1 cellular context compared by ENCODE assay signal in genomic region chr2:174247474-174248186, GRCh38.
TF ChIP-seq lines count a peak whose summit lies in the region.

No MANE protein-coding gene starts in this region.

TF ChIP-seq in HepG2, 621 proteins besides CTCF, POLR2A, EP300 and RAD21 (continued from another document):
- 0 out of 2 replicates have a peak, but pooled peaks have one; percentile 62 for TF ChIP-seq ZNF30 (CRISPR knock-in tag; IDR thresholded peaks at IDR 0.05)
- 0 out of 2 replicates have a peak, but pooled peaks have one; percentile 4 for TF ChIP-seq THAP8 (CRISPR knock-in tag; IDR thresholded peaks at IDR 0.05; ENCODE audit: borderline replicate concordance)
- no peak for TF ChIP-seq MBD4 (IDR thresholded peaks at IDR 0.05; ENCODE audit: borderline replicate concordance, low read length)
- 0 out of 2 replicates have a peak, but pooled peaks have one; percentile 52 for TF ChIP-seq DMTF1 (CRISPR knock-in tag; IDR thresholded peaks at IDR 0.05)
- TF ChIP-seq FLYWCH1 (CRISPR knock-in tag; IDR thresholded peaks at IDR 0.05), result 0 out of 2 replicates have a peak, but pooled peaks have one; percentile 3
- TF ChIP-seq KAT8 (CRISPR knock-in tag; IDR thresholded peaks at IDR 0.05), result 0 out of 2 replicates have a peak, but pooled peaks have one; percentile 8
- peak; percentile 6; the same call in 1 of the 2 replicates for TF ChIP-seq ZNF281 (CRISPR knock-in tag; IDR thresholded peaks at IDR 0.05; ENCODE audit: borderline replicate concordance)
- TF ChIP-seq CENPX (CRISPR knock-in tag; IDR thresholded peaks at IDR 0.05), result 0 out of 2 replicates have a peak, but pooled peaks have one; percentile 88
- no peak for TF ChIP-seq GATAD2A (CRISPR knock-in tag; IDR thresholded peaks at IDR 0.05)
- peak; percentile 88 for TF ChIP-seq ZNF317 (CRISPR knock-in tag; IDR thresholded peaks at IDR 0.05)
- TF ChIP-seq ZNF7 (CRISPR knock-in tag; IDR thresholded peaks at IDR 0.05), result 0 out of 2 replicates have a peak, but pooled peaks have one; percentile 29
- TF ChIP-seq ZNF337 (CRISPR knock-in tag; IDR thresholded peaks at IDR 0.05; ENCODE audit: borderline replicate concordance, low read depth), result 0 out of 2 replicates have a peak, but pooled peaks have one; percentile 7
- TF ChIP-seq KLF6 (CRISPR knock-in tag; IDR thresholded peaks at IDR 0.05), result 0 out of 2 replicates have a peak, but pooled peaks have one; percentile 5
- 0 out of 2 replicates have a peak, but pooled peaks have one; percentile 9 for TF ChIP-seq PHF20 (CRISPR knock-in tag; IDR thresholded peaks at IDR 0.05)
- TF ChIP-seq RERE (CRISPR knock-in tag; IDR thresholded peaks at IDR 0.05; ENCODE audit: low read depth), result no peak
- 0 out of 2 replicates have a peak, but pooled peaks have one; percentile 68 for TF ChIP-seq ZNF292 (CRISPR knock-in tag; IDR thresholded peaks at IDR 0.05; ENCODE audit: borderline replicate concordance, low read depth)
- peak; percentile 21; the same call in 1 of the 2 replicates for TF ChIP-seq ARID2 (CRISPR knock-in tag; IDR thresholded peaks at IDR 0.05; ENCODE audit: borderline replicate concordance)
